7 cellular contexts compared by ENCODE assay signal in the genomic region with DNA sequence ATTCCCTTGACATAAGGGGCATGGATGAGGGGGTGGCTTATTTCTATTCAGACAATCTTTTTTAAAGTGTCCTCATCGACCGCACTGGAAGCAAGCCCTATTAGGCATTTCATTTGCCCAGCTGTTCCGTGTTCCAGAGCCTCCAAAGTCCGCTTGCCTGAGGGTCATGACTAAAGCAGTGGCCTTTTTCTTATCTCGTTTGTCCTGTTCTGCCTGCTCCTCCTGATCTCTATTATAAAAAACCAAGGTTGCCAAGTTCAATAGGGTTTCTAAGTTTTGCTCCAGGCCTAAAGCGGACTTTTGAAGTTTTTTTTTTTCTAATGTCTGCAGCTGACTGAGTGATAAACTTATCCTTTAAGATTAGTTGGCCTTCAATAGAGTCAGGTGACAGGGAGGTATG. TPM values are rescaled to one million over a fixed set of nuclear protein-coding genes. Genes with fewer than 3 reads are reported as not detected.
A peak's percentile ranks its signal among the peaks of the same experiment; 100 is the strongest.
DNase-seq lines count a peak whose midpoint lies in the region; FAIRE-seq and TF ChIP-seq lines count a peak whose summit lies in the region.
"Not testable (repeated sequence)": the region's sequence is repeated elsewhere in the genome, so short reads cannot be mapped to it uniquely, and the experiment has no call there.

No MANE protein-coding gene starts in this region.

- peaks cover 28% of the 10 kb centered on the region for H3K4me1 Mint-ChIP-seq in Caco-2 (ENCODE audit: low read depth, unreplicated experiment)

- H3K18ac ChIP-seq in mesendoderm (ENCODE audit: low read length), result peak overlapping the region; percentile 93

- WGBS in mesendoderm (ENCODE audit: extremely low coverage, insufficient coverage, low lambda C conversion rate), result no CpG with 5 or more reads among the region's 6 CpGs
- WGBS in small intestine, 3 donors, result 14 to 66% (median 26%) methylated on average over 6 of the region's 6 CpGs

- CTCF ChIA-PET in Caco-2 (lab: Charles Lee), result not testable (repeated sequence)
- CTCF ChIA-PET in PC-9 (lab: Charles Lee), result interaction anchor here (0.9 kb wide), 1 partner anchor 144 kb away, joined by 3 read pairs; no protein-coding TSS in a partner anchor

- not testable (repeated sequence) for H2BK15ac ChIP-seq in mesendoderm (replicated peaks; ENCODE audit: low read depth)

- not testable (repeated sequence) for H4K8ac ChIP-seq in mesendoderm (ENCODE audit: low read depth, low read length)

- intact Hi-C loops in Caco-2 (cut with micrococcal nuclease; ENCODE audit: unreplicated experiment), result not testable (repeated sequence)
- intact Hi-C loops in PC-9 (cut with micrococcal nuclease; ENCODE audit: unreplicated experiment), result loop anchor here (1.0 to 2.0 kb wide), 5 partner anchors 8 to 143 kb away; a partner anchor contains a TSS

- H3K4ac ChIP-seq in mesendoderm (ENCODE audit: low read depth, low read length), result peak overlapping the region; percentile 84

- H3F3A ChIP-seq in PC-9 (ENCODE audit: insufficient read depth, low read depth), result not testable (repeated sequence)

- H3K9me3 Mint-ChIP-seq in Caco-2 (ENCODE audit: unreplicated experiment), result peaks cover 30% of the 10 kb centered on the region

- not testable (repeated sequence) for H3K27ac ChIP-seq in PC-9
- H3K27ac ChIP-seq in VCaP, result peak overlapping the region; percentile 31; the same call in 1 of the 2 replicates
- H3K27ac ChIP-seq in mesendoderm (ENCODE audit: low read depth, low read length), result peak overlapping the region; percentile 82
- H3K27ac ChIP-seq in small intestine (ENCODE audit: low read depth in 1 of 2, low read length in 1 of 2), result peak overlapping the region in 1 of 2 donors; percentile 31

- H3K9me3 ChIP-seq in Caco-2 (peaks cover 15% of the 10 kb centered on the region), PC-9 (ENCODE audit: insufficient read depth, low read depth) (peaks cover 18% of the 10 kb centered on the region)
- not testable (repeated sequence) for H3K9me3 ChIP-seq in small intestine (ENCODE audit: control insufficient read depth, low read depth)

- H3K4me3 Mint-ChIP-seq in Caco-2 (ENCODE audit: unreplicated experiment), result not testable (repeated sequence)

- H3K79me1 ChIP-seq in mesendoderm (ENCODE audit: low read length), result not testable (repeated sequence)

- H2BK5ac ChIP-seq in mesendoderm (ENCODE audit: low read length), result peak overlapping the region; percentile 64

- not testable (repeated sequence) for H3K27me3 Mint-ChIP-seq in Caco-2 (ENCODE audit: insufficient read depth, unreplicated experiment)

- not testable (repeated sequence) for H2AFZ ChIP-seq in PC-9

- not testable (repeated sequence) for H2BK120ac ChIP-seq in mesendoderm (ENCODE audit: low read depth, low read length)

- H3K4me2 ChIP-seq in PC-9, result peak overlapping the region; percentile 65
- H3K4me2 ChIP-seq in mesendoderm (ENCODE audit: low read length), result not testable (repeated sequence)

- peak overlapping the region; percentile 80 for H3K56ac ChIP-seq in mesendoderm (ENCODE audit: low read length)

- not testable (repeated sequence) for FAIRE-seq in bronchial epithelial cell (lab: Jason Lieb, UNC); small intestine (lab: Jason Lieb, UNC)

- not testable (repeated sequence) for H3K79me2 ChIP-seq in PC-9 (ENCODE audit: low read depth); mesendoderm (ENCODE audit: control insufficient read depth, insufficient read depth, low read length)

- not testable (repeated sequence) for H3K27me3 ChIP-seq in Caco-2 (replicated peaks; ENCODE audit: control insufficient read depth, insufficient read depth, low read length); PC-9 (ENCODE audit: insufficient read depth, low read depth); bronchial epithelial cell (ENCODE audit: control insufficient read depth, insufficient read depth, low read length); mesendoderm (ENCODE audit: insufficient read depth, low read length, poor library complexity); small intestine (ENCODE audit: control insufficient read depth in 2 of 2, insufficient read depth in 2 of 2, low read length in 2 of 2)

- not testable (repeated sequence) for H3K4me3 ChIP-seq in Caco-2 (ENCODE audit: low read depth, low read length); PC-9; bronchial epithelial cell (ENCODE audit: low read depth, low read length); mesendoderm (ENCODE audit: low read length); small intestine (ENCODE audit: low read depth in 1 of 2, low read length in 2 of 2)

- peak; percentile 80 to 83 for DNase-seq in Caco-2
- DNase-seq in PC-9, result peak; percentile 76 to 94
- peak; percentile 42 for DNase-seq in bronchial epithelial cell (ENCODE audit: low read depth)
- peak; percentile 53 for DNase-seq in foreskin melanocyte
- not testable (repeated sequence) for DNase-seq in mesendoderm
- peak; percentile 87 for DNase-seq in small intestine

- H3K9me2 ChIP-seq in PC-9 (ENCODE audit: insufficient read depth), result not testable (repeated sequence)

- H3K27ac Mint-ChIP-seq in Caco-2 (ENCODE audit: unreplicated experiment), result peak overlapping the region; percentile 27

- not testable (repeated sequence) for BruUV-seq in Caco-2 (replicated peaks; lab: Mats Ljungman, UMichigan); PC-9 (replicated peaks; lab: Mats Ljungman, UMichigan)

- H4K20me1 ChIP-seq in PC-9 (ENCODE audit: insufficient read depth), result not testable (repeated sequence)

- POLR2A ChIA-PET in Caco-2 (lab: Charles Lee); PC-9 (lab: Charles Lee; ENCODE audit: unreplicated experiment): not testable (repeated sequence)

- not testable (repeated sequence) for H2AK5ac ChIP-seq in mesendoderm (ENCODE audit: low read length)

- TF ChIP-seq CTCF in Caco-2 (IDR thresholded peaks at IDR 0.05; ENCODE audit: insufficient read depth in 1 of 2, low read depth in 1 of 2, low read length in 1 of 2, severe bottlenecking in 1 of 2, unreplicated experiment in 1 of 2); PC-9 (conservative IDR thresholded peaks at IDR 0.05); VCaP (conservative IDR thresholded peaks at IDR 0.05); bronchial epithelial cell (IDR thresholded peaks at IDR 0.05; ENCODE audit: insufficient read depth, low read length, severe bottlenecking): not testable (repeated sequence)

- not testable (repeated sequence) for H3K36me3 ChIP-seq in Caco-2 (ENCODE audit: control insufficient read depth, insufficient read depth, low read length); PC-9 (ENCODE audit: low read depth); bronchial epithelial cell (ENCODE audit: control insufficient read depth, insufficient read depth, low read length); mesendoderm (ENCODE audit: control insufficient read depth, insufficient read depth, low read length); small intestine (ENCODE audit: control insufficient read depth in 2 of 2, insufficient read depth in 2 of 2, low read length in 2 of 2)

- H4K5ac ChIP-seq in mesendoderm (ENCODE audit: low read length), result not testable (repeated sequence)

- not testable (repeated sequence) for H3K36me3 Mint-ChIP-seq in Caco-2 (ENCODE audit: insufficient read depth, unreplicated experiment)

- H3K4me1 ChIP-seq in Caco-2, result peaks cover 19% of the 10 kb centered on the region
- H3K4me1 ChIP-seq in PC-9 (replicated peaks; ENCODE audit: insufficient read depth), result peaks cover 27% of the 10 kb centered on the region
- not testable (repeated sequence) for H3K4me1 ChIP-seq in mesendoderm (ENCODE audit: control insufficient read depth, low read depth, low read length); small intestine (ENCODE audit: control insufficient read depth in 2 of 2, insufficient read depth in 1 of 2, low read depth in 1 of 2, low read length in 1 of 2)

- not testable (repeated sequence) for H3K9ac ChIP-seq in mesendoderm (ENCODE audit: low read length)

- not testable (repeated sequence) for H3K23ac ChIP-seq in mesendoderm (ENCODE audit: low read length)

RNA-seq across cellular contexts. Expression of a gene that starts 13.6 kb away (rescaled TPM):
- total RNA-seq in Caco-2 (2022), result 16.3 and 17.1 TPM in 2 replicates
- total RNA-seq in PC-9 (2021), result 20.1 and 24.4 TPM in 2 replicates
- total RNA-seq in bronchial epithelial cell, result 31.4 and 37.1 TPM in 2 replicates
- polyA plus RNA-seq in mesendoderm (2013, experiment 1 of 2), result 11.2 TPM
- polyA plus RNA-seq in mesendoderm (2013, experiment 2 of 2), result 11.0 TPM
- polyA plus RNA-seq in small intestine, result 10 to 100 TPM; 17.3 to 29.2 (median 23.0) TPM
